2 cellular contexts compared by ENCODE assay signal in the genomic region with DNA sequence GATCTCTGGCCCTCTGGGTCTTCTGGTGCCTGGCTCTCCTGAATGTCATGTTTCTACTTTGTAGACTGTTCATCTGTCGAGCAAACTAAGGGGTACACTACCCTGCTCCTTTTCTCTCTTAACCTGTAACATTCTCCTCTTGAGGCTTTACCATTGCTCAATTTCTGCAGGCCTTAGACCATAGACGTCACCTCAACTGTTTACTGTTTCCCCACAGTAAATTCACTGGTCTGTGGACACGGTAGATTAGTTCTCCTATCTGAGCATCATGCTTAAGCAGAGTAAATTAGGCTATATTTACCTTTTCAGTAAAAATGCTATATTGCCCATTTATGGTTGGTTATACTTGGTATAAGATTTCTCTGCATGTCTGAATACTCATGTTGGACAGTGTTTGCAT.
TF ChIP-seq lines count a peak whose summit lies in the region.

No MANE protein-coding gene starts in this region.

TF ChIP-seq in SK-N-SH, 30 proteins besides CTCF, POLR2A, EP300 and RAD21 (continued from another document):
- TF ChIP-seq FOSL2 (IDR thresholded peaks at IDR 0.05; ENCODE audit: borderline replicate concordance, low read depth) (no peak), JUND (IDR thresholded peaks at IDR 0.05) (no peak), CHD2 (IDR thresholded peaks at IDR 0.05; ENCODE audit: low read length, partially characterized antibody) (no peak), FOXJ3 (CRISPR knock-in tag; IDR thresholded peaks at IDR 0.05) (no peak)
- TF ChIP-seq, protein P1, sequence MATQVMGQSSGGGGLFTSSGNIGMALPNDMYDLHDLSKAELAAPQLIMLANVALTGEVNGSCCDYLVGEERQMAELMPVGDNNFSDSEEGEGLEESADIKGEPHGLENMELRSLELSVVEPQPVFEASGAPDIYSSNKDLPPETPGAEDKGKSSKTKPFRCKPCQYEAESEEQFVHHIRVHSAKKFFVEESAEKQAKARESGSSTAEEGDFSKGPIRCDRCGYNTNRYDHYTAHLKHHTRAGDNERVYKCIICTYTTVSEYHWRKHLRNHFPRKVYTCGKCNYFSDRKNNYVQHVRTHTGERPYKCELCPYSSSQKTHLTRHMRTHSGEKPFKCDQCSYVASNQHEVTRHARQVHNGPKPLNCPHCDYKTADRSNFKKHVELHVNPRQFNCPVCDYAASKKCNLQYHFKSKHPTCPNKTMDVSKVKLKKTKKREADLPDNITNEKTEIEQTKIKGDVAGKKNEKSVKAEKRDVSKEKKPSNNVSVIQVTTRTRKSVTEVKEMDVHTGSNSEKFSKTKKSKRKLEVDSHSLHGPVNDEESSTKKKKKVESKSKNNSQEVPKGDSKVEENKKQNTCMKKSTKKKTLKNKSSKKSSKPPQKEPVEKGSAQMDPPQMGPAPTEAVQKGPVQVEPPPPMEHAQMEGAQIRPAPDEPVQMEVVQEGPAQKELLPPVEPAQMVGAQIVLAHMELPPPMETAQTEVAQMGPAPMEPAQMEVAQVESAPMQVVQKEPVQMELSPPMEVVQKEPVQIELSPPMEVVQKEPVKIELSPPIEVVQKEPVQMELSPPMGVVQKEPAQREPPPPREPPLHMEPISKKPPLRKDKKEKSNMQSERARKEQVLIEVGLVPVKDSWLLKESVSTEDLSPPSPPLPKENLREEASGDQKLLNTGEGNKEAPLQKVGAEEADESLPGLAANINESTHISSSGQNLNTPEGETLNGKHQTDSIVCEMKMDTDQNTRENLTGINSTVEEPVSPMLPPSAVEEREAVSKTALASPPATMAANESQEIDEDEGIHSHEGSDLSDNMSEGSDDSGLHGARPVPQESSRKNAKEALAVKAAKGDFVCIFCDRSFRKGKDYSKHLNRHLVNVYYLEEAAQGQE (IDR thresholded peaks at IDR 0.05; ENCODE audit: low read depth, low read length): no peak
- TF ChIP-seq, protein P2, sequence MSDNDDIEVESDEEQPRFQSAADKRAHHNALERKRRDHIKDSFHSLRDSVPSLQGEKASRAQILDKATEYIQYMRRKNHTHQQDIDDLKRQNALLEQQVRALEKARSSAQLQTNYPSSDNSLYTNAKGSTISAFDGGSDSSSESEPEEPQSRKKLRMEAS (IDR thresholded peaks at IDR 0.05; ENCODE audit: low read depth): no peak

TF ChIP-seq in SK-N-SH treated with all-trans-retinoic acid at 6 μM for 48 hours, 23 proteins besides CTCF, POLR2A, EP300 and RAD21 (continued from another document):
- TF ChIP-seq, protein P3, sequence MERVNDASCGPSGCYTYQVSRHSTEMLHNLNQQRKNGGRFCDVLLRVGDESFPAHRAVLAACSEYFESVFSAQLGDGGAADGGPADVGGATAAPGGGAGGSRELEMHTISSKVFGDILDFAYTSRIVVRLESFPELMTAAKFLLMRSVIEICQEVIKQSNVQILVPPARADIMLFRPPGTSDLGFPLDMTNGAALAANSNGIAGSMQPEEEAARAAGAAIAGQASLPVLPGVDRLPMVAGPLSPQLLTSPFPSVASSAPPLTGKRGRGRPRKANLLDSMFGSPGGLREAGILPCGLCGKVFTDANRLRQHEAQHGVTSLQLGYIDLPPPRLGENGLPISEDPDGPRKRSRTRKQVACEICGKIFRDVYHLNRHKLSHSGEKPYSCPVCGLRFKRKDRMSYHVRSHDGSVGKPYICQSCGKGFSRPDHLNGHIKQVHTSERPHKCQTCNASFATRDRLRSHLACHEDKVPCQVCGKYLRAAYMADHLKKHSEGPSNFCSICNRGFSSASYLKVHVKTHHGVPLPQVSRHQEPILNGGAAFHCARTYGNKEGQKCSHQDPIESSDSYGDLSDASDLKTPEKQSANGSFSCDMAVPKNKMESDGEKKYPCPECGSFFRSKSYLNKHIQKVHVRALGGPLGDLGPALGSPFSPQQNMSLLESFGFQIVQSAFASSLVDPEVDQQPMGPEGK (CRISPR knock-in tag; IDR thresholded peaks at IDR 0.05; ENCODE audit: borderline replicate concordance): no peak
- TF ChIP-seq SNAI2 (CRISPR knock-in tag; IDR thresholded peaks at IDR 0.05) (no peak), ZFP30 (CRISPR knock-in tag; IDR thresholded peaks at IDR 0.05) (no peak), OSR1 (CRISPR knock-in tag; IDR thresholded peaks at IDR 0.05) (no peak), RARB (CRISPR knock-in tag; IDR thresholded peaks at IDR 0.05) (no peak), TCF4 (CRISPR knock-in tag; IDR thresholded peaks at IDR 0.05; ENCODE audit: borderline replicate concordance) (no peak), ZNF8 (CRISPR knock-in tag; IDR thresholded peaks at IDR 0.05) (no peak), ZFP3 (CRISPR knock-in tag; IDR thresholded peaks at IDR 0.05) (no peak), PPARA (CRISPR knock-in tag; IDR thresholded peaks at IDR 0.05; ENCODE audit: borderline replicate concordance) (no peak), GLIS3 (CRISPR knock-in tag; IDR thresholded peaks at IDR 0.05) (no peak), ESRRG (CRISPR knock-in tag; IDR thresholded peaks at IDR 0.05) (no peak), ZC3H10 (CRISPR knock-in tag; IDR thresholded peaks at IDR 0.05) (no peak), ISL1 (CRISPR knock-in tag; IDR thresholded peaks at IDR 0.05) (no peak)
- TF ChIP-seq, protein P4, sequence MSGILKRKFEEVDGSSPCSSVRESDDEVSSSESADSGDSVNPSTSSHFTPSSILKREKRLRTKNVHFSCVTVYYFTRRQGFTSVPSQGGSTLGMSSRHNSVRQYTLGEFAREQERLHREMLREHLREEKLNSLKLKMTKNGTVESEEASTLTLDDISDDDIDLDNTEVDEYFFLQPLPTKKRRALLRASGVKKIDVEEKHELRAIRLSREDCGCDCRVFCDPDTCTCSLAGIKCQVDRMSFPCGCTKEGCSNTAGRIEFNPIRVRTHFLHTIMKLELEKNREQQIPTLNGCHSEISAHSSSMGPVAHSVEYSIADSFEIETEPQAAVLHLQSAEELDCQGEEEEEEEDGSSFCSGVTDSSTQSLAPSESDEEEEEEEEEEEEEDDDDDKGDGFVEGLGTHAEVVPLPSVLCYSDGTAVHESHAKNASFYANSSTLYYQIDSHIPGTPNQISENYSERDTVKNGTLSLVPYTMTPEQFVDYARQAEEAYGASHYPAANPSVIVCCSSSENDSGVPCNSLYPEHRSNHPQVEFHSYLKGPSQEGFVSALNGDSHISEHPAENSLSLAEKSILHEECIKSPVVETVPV (CRISPR knock-in tag; IDR thresholded peaks at IDR 0.05): no peak
- TF ChIP-seq, protein P5, sequence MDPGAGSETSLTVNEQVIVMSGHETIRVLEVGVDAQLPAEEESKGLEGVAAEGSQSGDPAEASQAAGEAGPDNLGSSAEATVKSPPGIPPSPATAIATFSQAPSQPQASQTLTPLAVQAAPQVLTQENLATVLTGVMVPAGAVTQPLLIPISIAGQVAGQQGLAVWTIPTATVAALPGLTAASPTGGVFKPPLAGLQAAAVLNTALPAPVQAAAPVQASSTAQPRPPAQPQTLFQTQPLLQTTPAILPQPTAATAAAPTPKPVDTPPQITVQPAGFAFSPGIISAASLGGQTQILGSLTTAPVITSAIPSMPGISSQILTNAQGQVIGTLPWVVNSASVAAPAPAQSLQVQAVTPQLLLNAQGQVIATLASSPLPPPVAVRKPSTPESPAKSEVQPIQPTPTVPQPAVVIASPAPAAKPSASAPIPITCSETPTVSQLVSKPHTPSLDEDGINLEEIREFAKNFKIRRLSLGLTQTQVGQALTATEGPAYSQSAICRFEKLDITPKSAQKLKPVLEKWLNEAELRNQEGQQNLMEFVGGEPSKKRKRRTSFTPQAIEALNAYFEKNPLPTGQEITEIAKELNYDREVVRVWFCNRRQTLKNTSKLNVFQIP (CRISPR knock-in tag; IDR thresholded peaks at IDR 0.05; ENCODE audit: borderline replicate concordance, low read depth): no peak
